Comparison of ENCODE assay signal across 13 cellular contexts in genomic region chr3:152284906-152285305, GRCh38. TPM values are rescaled to one million over a fixed set of nuclear protein-coding genes. Genes with fewer than 3 reads are reported as not detected.
DNase-seq lines count a peak whose midpoint lies in the region; ATAC-seq and TF ChIP-seq lines count a peak whose summit lies in the region.
"Had no signal": no experiment of that assay in that cellular context is flagged by ENCODE, and none has a peak within 500 bp of the region (broad histone marks: within the 10 kb centered on the region; RNA-seq: fewer than 3 reads in every experiment).

No MANE protein-coding gene starts in this region.

- H3F3A ChIP-seq in SU-DHL-6 (ENCODE audit: insufficient read depth) = peaks cover 56% of the 10 kb centered on the region

- H3K4me3 Mint-ChIP-seq in activated CD8-positive, alpha-beta memory T cell treated with anti-CD3 and anti-CD28 coated beads, Interleukin-2, amount 10 ng/mL, durations not matched to agents 7 days and 5 days = peak overlapping the region; percentile 58
- H3K4me3 Mint-ChIP-seq in stimulated activated naive B cell treated with anti-CD40 and anti-IgM and Interleukin-4, amounts not matched to agents 10 μg/mL and 1 μg/mL and 100 μg/mL, for 72 hours = peak overlapping the region; percentile 3 to 24

- TF ChIP-seq CTCF in SU-DHL-6 (IDR thresholded peaks at IDR 0.05; ENCODE audit: insufficient read depth, low read length, poor library complexity, severe bottlenecking) (no peak), coronary artery (IDR thresholded peaks at IDR 0.05) (no peak)

- no peaks in the 10 kb centered on the region for H3K9me3 ChIP-seq in SU-DHL-6 (ENCODE audit: insufficient read depth, low read length)
- H3K9me3 ChIP-seq: tibial nerve had no signal

- DNase-seq in activated CD8-positive, alpha-beta memory T cell treated with anti-CD3 and anti-CD28 coated beads, Interleukin-2, amount 10 ng/mL, durations not matched to agents 7 days and 5 days = no peak
- DNase-seq in activated CD8-positive, alpha-beta memory T cell treated with anti-CD3 and anti-CD28 coated beads, Interleukin-2, amount 50 U/mL, for 4 hours = no peak
- DNase-seq in coronary artery (ENCODE audit: low spot score) = no peak
- DNase-seq in stimulated activated naive B cell treated with anti-CD40 and anti-IgM and Interleukin-4, amounts not matched to agents 10 μg/mL and 1 μg/mL and 100 μg/mL, for 72 hours = no peak
- DNase-seq in 8988T = no peak
- no peak for DNase-seq in NCI-H1105 treated with DMSO at 0.1 percent for 48 hours (lab: John Stamatoyannopoulos, UW)
- DNase-seq: KBM-7, NCI-H526, T1000 had no signal

- peak overlapping the region; percentile 91 for H3K4me2 ChIP-seq in SU-DHL-6 (ENCODE audit: low read depth, low read length, poor library complexity, severe bottlenecking)

- peaks cover 89% of the 10 kb centered on the region for H4K20me1 ChIP-seq in SU-DHL-6 (ENCODE audit: low read depth, low read length)

- H3K36me3 ChIP-seq in SU-DHL-6 (ENCODE audit: low read length) = 0 out of 2 replicates have a peak, but pooled peaks cover 5% of the 10 kb centered on the region
- H3K36me3 ChIP-seq: tibial nerve had no signal

- H3K9ac ChIP-seq in SU-DHL-6 (ENCODE audit: low read length) = 0 out of 2 replicates have a peak overlapping the region, but pooled peaks have one; percentile 3

- H3K27ac ChIP-seq in SU-DHL-6 (ENCODE audit: low read depth, low read length) (peak overlapping the region; percentile 48; the same call in 1 of the 2 replicates), coronary artery (peak overlapping the region; percentile 18 to 51)
- H3K27ac ChIP-seq: RWPE1 had no signal

- peak; percentile 73 for ATAC-seq in activated CD8-positive, alpha-beta memory T cell treated with anti-CD3 and anti-CD28 coated beads, Interleukin-2, amount 10 ng/mL, durations not matched to agents 7 days and 5 days
- ATAC-seq in stimulated activated naive B cell treated with anti-CD40 and anti-IgM and Interleukin-4, amounts not matched to agents 10 μg/mL and 1 μg/mL and 100 μg/mL, for 72 hours (replicated peaks) = no peak
- no peak for ATAC-seq in GM19328 (IDR thresholded peaks at IDR 0.05; ENCODE audit: unreplicated experiment)

- CTCF ChIA-PET in activated CD8-positive, alpha-beta memory T cell treated with anti-CD3 and anti-CD28 coated beads, Interleukin-2, amount 10 ng/mL, durations not matched to agents 7 days and 5 days (lab: Charles Lee) = interaction anchor here (1.0 to 1.8 kb wide), 5 partner anchors 11 to 158 kb away, joined by 3 to 6 read pairs (median 5); no protein-coding TSS in a partner anchor

- no peaks in the 10 kb centered on the region for H3K9me3 Mint-ChIP-seq in activated CD8-positive, alpha-beta memory T cell treated with anti-CD3 and anti-CD28 coated beads, Interleukin-2, amount 10 ng/mL, durations not matched to agents 7 days and 5 days (ENCODE audit: low read depth)
- no peaks in the 10 kb centered on the region for H3K9me3 Mint-ChIP-seq in stimulated activated naive B cell treated with anti-CD40 and anti-IgM and Interleukin-4, amounts not matched to agents 10 μg/mL and 1 μg/mL and 100 μg/mL, for 72 hours

- no peaks in the 10 kb centered on the region for H3K27me3 ChIP-seq in SU-DHL-6 (ENCODE audit: low read length)
- H3K27me3 ChIP-seq: tibial nerve had no signal

- H3K4me3 ChIP-seq in SU-DHL-6 (ENCODE audit: insufficient read depth, low read length, poor library complexity, severe bottlenecking) = no peak overlapping the region
- peak overlapping the region; percentile 12 for H3K4me3 ChIP-seq in coronary artery
- H3K4me3 ChIP-seq: tibial nerve had no signal

- H3K4me1 Mint-ChIP-seq in activated CD8-positive, alpha-beta memory T cell treated with anti-CD3 and anti-CD28 coated beads, Interleukin-2, amount 10 ng/mL, durations not matched to agents 7 days and 5 days = peaks cover 73% of the 10 kb centered on the region
- peaks cover 33 to 75% of the 10 kb centered on the region in 2 donors for H3K4me1 Mint-ChIP-seq in stimulated activated naive B cell treated with anti-CD40 and anti-IgM and Interleukin-4, amounts not matched to agents 10 μg/mL and 1 μg/mL and 100 μg/mL, for 72 hours

- H3K36me3 Mint-ChIP-seq in activated CD8-positive, alpha-beta memory T cell treated with anti-CD3 and anti-CD28 coated beads, Interleukin-2, amount 10 ng/mL, durations not matched to agents 7 days and 5 days = peaks cover 27% of the 10 kb centered on the region
- H3K36me3 Mint-ChIP-seq in stimulated activated naive B cell treated with anti-CD40 and anti-IgM and Interleukin-4, amounts not matched to agents 10 μg/mL and 1 μg/mL and 100 μg/mL, for 72 hours = peaks cover 23 to 24% of the 10 kb centered on the region in 2 donors

- H3K9me2 ChIP-seq in SU-DHL-6 (replicated peaks; ENCODE audit: insufficient read depth, low read length) = no peaks in the 10 kb centered on the region

- H2AFZ ChIP-seq in SU-DHL-6 (ENCODE audit: low read depth, low read length, severe bottlenecking) = no peak overlapping the region

- H3K27me3 Mint-ChIP-seq in activated CD8-positive, alpha-beta memory T cell treated with anti-CD3 and anti-CD28 coated beads, Interleukin-2, amount 10 ng/mL, durations not matched to agents 7 days and 5 days = no peaks in the 10 kb centered on the region
- H3K27me3 Mint-ChIP-seq in stimulated activated naive B cell treated with anti-CD40 and anti-IgM and Interleukin-4, amounts not matched to agents 10 μg/mL and 1 μg/mL and 100 μg/mL, for 72 hours = no peaks in the 10 kb centered on the region

- H3K27ac Mint-ChIP-seq in activated CD8-positive, alpha-beta memory T cell treated with anti-CD3 and anti-CD28 coated beads, Interleukin-2, amount 10 ng/mL, durations not matched to agents 7 days and 5 days = peak overlapping the region; percentile 78
- peak overlapping the region; percentile 27 for H3K27ac Mint-ChIP-seq in stimulated activated naive B cell treated with anti-CD40 and anti-IgM and Interleukin-4, amounts not matched to agents 10 μg/mL and 1 μg/mL and 100 μg/mL, for 72 hours

- H3K79me2 ChIP-seq in SU-DHL-6 (ENCODE audit: insufficient read depth, low read length) = peaks cover 97% of the 10 kb centered on the region

RNA-seq across cellular contexts. Expression of gene MBNL1, which starts 16.2 kb away (rescaled TPM):
- total RNA-seq in activated CD8-positive, alpha-beta memory T cell treated with anti-CD3 and anti-CD28 coated beads, Interleukin-2, amount 10 ng/mL, durations not matched to agents 7 days and 5 days = 100 to 1,000 TPM; 370 to 398 TPM
